Comparison of ENCODE assay signal across 8 cellular contexts in the genomic region with DNA sequence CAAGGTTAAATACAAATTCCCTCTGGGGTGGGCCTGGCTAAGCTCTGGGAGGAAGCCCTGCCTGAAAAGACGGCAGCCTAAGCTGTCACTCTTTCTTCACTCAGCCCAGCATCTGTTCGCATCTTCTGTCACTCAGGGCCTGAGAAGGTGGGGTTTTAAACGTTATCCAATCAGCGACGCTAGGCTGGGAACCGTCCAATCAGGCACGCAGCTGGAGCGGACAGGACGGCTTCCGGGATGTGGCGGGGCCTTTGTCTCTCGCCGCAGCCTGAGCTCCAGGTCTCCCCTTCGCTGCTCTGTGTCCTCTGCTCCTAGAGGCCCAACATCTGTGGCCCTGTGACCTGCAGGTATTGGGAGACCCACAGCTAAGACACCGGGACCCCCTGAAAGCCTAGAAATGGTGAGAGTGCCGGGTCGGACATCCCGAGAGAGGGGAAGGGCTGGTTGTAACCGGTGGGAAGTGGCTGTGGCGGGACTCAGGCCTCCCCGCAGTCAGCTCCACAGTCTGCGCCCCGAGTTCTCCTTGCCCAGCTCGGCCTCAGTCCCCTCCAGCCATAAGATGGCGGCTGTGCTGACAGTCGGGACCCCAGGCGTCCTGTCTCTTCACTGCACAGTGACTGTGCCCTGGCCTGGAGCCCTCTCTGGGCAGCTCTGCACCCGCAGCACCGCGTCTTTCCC. TPM values are rescaled to one million over a fixed set of nuclear protein-coding genes. Genes with fewer than 3 reads are reported as not detected.
DNase-seq lines count a peak whose midpoint lies in the region; ATAC-seq and TF ChIP-seq lines count a peak whose summit lies in the region.

A gene (plus strand): TSS at position 254 of the 678 bp plus-strand sequence. CDS start 144 bp downstream, at position 398.

- WGBS in spleen, 5 donors = 0 to 1% (median 0%) methylated on average over 18 to 30 of the region's 30 CpGs

- H3K36me3 ChIP-seq in spleen = peaks cover 0 to 35% (median 28%) of the 10 kb centered on the region in 6 donors

- peaks cover 0 to 32% (median 22%) of the 10 kb centered on the region in 6 donors for H3K4me1 ChIP-seq in spleen

- peaks cover 0 to 4% (median 0%) of the 10 kb centered on the region in 8 donors for H3K9me3 ChIP-seq in spleen

- peak within 1 kb of the TSS; percentile 58 to 89 (median 84) for H3K27ac ChIP-seq in spleen

- H3K27me3 ChIP-seq in spleen (replicated peaks in 1 of 7) = no peaks in the 10 kb centered on the region

- intact Hi-C loops in spleen (cut with DNase I; ENCODE audit: low total_unique reads) = no loop called here

- ATAC-seq in GM19035 (IDR thresholded peaks at IDR 0.05; ENCODE audit: unreplicated experiment) = peak; percentile 100
- ATAC-seq in HG03354 (IDR thresholded peaks at IDR 0.05; ENCODE audit: poor library complexity, severe bottlenecking, unreplicated experiment) = peak; percentile 99

- TF ChIP-seq CTCF in AG10803 (conservative IDR thresholded peaks at IDR 0.05; ENCODE audit: low read length) (no peak), spleen (IDR thresholded peaks at IDR 0.05 in 8 of 11, conservative IDR thresholded peaks at IDR 0.05 in 3 of 11) (no peak)

- H3K4me3 ChIP-seq in AG10803 (ENCODE audit: low read length) (peak within 1 kb of the TSS; percentile 72), spleen (peak within 1 kb of the TSS; percentile 54 to 90 (median 70))

- TF ChIP-seq POLR2A in spleen (IDR thresholded peaks at IDR 0.05) = no peak

- DNase-seq in AG10803 (ENCODE audit: low read depth) = peak; percentile 92
- peak; percentile 89 for DNase-seq in NCI-H446 treated with DMSO at 0.1 percent for 48 hours (lab: John Stamatoyannopoulos, UW)
- peak; percentile 77 for DNase-seq in activated CD4-positive, CD25-positive, alpha-beta regulatory T cell treated with anti-CD3 and anti-CD28 coated beads, Interleukin-2, amount 50 U/mL, for 16 hours (ENCODE audit: low read depth, low spot score)
- peak; percentile 88 for DNase-seq in central memory CD4-positive, alpha-beta T cell
- DNase-seq in inferior parietal cortex (ENCODE audit: extremely low spot score) = peak; percentile 97
- peak; percentile 94 for DNase-seq in spleen

RNA-seq across cellular contexts. Expression of the gene that starts here (rescaled TPM):
- total RNA-seq in spleen = 10 to 100 TPM; 18.2 to 33.5 (median 22.2) TPM
- polyA plus RNA-seq in spleen = 10 to 100 TPM in 1 of 3 donors, 1 to 10 TPM in 2; 8.8 to 13.2 (median 9.2) TPM

Comparison
In these comparisons a context has a peak if more than half of its experiments do, and no peak if none do; other contexts are left out.
1. Peak in every context shown above with its lines: DNase-seq, ATAC-seq, H3K4me3 ChIP-seq and H3K27ac ChIP-seq.